Comparison of ENCODE assay signal across 1 cellular context in the genomic region with DNA sequence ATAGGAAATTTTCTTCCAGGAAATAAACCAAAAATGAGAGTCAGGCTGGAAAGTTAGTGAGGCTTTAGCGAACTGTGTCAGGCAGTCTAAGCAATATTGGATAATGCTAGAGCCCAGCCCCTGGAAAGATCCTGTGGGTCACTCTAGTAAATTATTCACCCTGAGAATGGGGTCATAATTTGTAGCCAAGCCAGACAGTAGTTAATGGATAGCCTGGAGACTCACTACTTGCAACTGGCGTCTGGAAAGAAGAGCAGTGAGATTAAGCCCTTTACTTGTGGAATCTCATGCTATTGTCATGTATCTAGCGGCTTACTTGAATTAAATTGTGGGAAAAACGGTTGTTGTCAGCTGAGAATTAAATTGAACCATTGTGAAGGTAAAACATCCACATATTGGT.
TF ChIP-seq lines count a peak whose summit lies in the region.
"Not testable (repeated sequence)": the region's sequence is repeated elsewhere in the genome, so short reads cannot be mapped to it uniquely, and the experiment has no call there.

No MANE protein-coding gene starts in this region.

TF ChIP-seq in HepG2, 621 proteins besides CTCF, POLR2A, EP300 and RAD21:
- peak; percentile 85 for TF ChIP-seq HNF1A (IDR thresholded peaks at IDR 0.05; ENCODE audit: low read depth)
- peak; percentile 61; the same call in 1 of the 2 replicates for TF ChIP-seq HNF1A (CRISPR knock-in tag; IDR thresholded peaks at IDR 0.05; ENCODE audit: borderline replicate concordance)
- TF ChIP-seq DRAP1 (CRISPR knock-in tag; IDR thresholded peaks at IDR 0.05) = peak; percentile 59; the same call in 1 of the 2 replicates
- peak; percentile 36; the same call in 1 of the 2 replicates for TF ChIP-seq MED1 (CRISPR knock-in tag; IDR thresholded peaks at IDR 0.05)
- peak; percentile 39; the same call in 1 of the 2 replicates for TF ChIP-seq SOX5 (CRISPR knock-in tag; IDR thresholded peaks at IDR 0.05; ENCODE audit: borderline replicate concordance)
- 0 out of 2 replicates have a peak, but pooled peaks have one; percentile 31 for TF ChIP-seq PAXIP1 (CRISPR knock-in tag; conservative IDR thresholded peaks at IDR 0.05)
- TF ChIP-seq ZNF644 (CRISPR knock-in tag; IDR thresholded peaks at IDR 0.05; ENCODE audit: low read depth) = peak; percentile 74
- TF ChIP-seq POGZ (CRISPR knock-in tag; IDR thresholded peaks at IDR 0.05) = 0 out of 2 replicates have a peak, but pooled peaks have one; percentile 24
- TF ChIP-seq POLR2AphosphoS5 (IDR thresholded peaks at IDR 0.05; ENCODE audit: low read depth, low read length) = peak; percentile 48
- TF ChIP-seq HOMEZ (CRISPR knock-in tag; IDR thresholded peaks at IDR 0.05; ENCODE audit: low read depth) = peak; percentile 80; the same call in 1 of the 2 replicates
- TF ChIP-seq GATAD2A (CRISPR knock-in tag; IDR thresholded peaks at IDR 0.05) = peak; percentile 29; the same call in 1 of the 2 replicates
- TF ChIP-seq RXRB (CRISPR knock-in tag; IDR thresholded peaks at IDR 0.05; ENCODE audit: borderline replicate concordance) = 0 out of 2 replicates have a peak, but pooled peaks have one; percentile 26
- TF ChIP-seq, protein P1, sequence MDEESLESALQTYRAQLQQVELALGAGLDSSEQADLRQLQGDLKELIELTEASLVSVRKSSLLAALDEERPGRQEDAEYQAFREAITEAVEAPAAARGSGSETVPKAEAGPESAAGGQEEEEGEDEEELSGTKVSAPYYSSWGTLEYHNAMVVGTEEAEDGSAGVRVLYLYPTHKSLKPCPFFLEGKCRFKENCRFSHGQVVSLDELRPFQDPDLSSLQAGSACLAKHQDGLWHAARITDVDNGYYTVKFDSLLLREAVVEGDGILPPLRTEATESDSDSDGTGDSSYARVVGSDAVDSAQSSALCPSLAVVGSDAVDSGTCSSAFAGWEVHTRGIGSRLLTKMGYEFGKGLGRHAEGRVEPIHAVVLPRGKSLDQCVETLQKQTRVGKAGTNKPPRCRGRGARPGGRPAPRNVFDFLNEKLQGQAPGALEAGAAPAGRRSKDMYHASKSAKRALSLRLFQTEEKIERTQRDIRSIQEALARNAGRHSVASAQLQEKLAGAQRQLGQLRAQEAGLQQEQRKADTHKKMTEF (CRISPR knock-in tag; IDR thresholded peaks at IDR 0.05) = peak; percentile 33; the same call in 1 of the 2 replicates
- 0 out of 2 replicates have a peak, but pooled peaks have one; percentile 12 for TF ChIP-seq ZNF629 (CRISPR knock-in tag; conservative IDR thresholded peaks at IDR 0.05)
- 0 out of 2 replicates have a peak, but pooled peaks have one; percentile 31 for TF ChIP-seq MIXL1 (CRISPR knock-in tag; IDR thresholded peaks at IDR 0.05)
- TF ChIP-seq, protein P2, sequence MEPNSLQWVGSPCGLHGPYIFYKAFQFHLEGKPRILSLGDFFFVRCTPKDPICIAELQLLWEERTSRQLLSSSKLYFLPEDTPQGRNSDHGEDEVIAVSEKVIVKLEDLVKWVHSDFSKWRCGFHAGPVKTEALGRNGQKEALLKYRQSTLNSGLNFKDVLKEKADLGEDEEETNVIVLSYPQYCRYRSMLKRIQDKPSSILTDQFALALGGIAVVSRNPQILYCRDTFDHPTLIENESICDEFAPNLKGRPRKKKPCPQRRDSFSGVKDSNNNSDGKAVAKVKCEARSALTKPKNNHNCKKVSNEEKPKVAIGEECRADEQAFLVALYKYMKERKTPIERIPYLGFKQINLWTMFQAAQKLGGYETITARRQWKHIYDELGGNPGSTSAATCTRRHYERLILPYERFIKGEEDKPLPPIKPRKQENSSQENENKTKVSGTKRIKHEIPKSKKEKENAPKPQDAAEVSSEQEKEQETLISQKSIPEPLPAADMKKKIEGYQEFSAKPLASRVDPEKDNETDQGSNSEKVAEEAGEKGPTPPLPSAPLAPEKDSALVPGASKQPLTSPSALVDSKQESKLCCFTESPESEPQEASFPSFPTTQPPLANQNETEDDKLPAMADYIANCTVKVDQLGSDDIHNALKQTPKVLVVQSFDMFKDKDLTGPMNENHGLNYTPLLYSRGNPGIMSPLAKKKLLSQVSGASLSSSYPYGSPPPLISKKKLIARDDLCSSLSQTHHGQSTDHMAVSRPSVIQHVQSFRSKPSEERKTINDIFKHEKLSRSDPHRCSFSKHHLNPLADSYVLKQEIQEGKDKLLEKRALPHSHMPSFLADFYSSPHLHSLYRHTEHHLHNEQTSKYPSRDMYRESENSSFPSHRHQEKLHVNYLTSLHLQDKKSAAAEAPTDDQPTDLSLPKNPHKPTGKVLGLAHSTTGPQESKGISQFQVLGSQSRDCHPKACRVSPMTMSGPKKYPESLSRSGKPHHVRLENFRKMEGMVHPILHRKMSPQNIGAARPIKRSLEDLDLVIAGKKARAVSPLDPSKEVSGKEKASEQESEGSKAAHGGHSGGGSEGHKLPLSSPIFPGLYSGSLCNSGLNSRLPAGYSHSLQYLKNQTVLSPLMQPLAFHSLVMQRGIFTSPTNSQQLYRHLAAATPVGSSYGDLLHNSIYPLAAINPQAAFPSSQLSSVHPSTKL (CRISPR knock-in tag; IDR thresholded peaks at IDR 0.05) = peak; percentile 60
- TF ChIP-seq ZMYM4 (CRISPR knock-in tag; IDR thresholded peaks at IDR 0.05) = peak; percentile 69
- TF ChIP-seq RARA (CRISPR knock-in tag; IDR thresholded peaks at IDR 0.05) = peak; percentile 67; the same call in 1 of the 2 replicates
- peak; percentile 74 for TF ChIP-seq BCL6 (CRISPR knock-in tag; IDR thresholded peaks at IDR 0.05)
- TF ChIP-seq SOX6 (IDR thresholded peaks at IDR 0.05) = not testable (repeated sequence)
- peak; percentile 32 for TF ChIP-seq SOX6 (CRISPR knock-in tag; IDR thresholded peaks at IDR 0.05)
